ENCODE assay signal across 11 cellular contexts in the genomic region with DNA sequence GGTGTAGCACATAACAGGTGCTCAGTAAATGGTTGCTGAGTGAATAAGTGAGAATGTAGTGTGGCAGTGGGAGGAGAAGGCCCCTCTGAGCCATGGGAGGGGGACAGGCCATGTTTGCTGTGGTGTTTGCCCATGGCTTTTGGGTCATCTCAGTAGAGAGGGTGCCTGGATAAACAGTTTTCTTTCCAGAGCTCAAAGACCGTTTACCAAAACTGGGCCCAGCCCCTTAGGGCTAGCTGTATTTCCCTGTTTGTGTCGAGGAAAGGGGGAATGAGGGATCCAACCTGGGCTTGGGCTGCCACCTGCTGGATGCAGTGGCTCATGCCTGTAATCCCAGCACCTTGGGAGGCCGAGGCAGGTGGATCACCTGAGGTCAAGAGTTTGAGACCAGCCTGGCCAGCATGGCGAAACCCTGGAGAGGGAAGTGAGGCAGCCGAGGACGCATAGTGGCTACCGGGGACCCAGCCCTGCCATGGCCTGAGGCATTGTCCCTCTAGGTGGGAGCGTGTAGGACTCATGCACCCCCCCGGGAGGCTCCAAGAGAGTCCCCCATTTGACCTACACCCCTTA. TPM values are rescaled to one million over a fixed set of nuclear protein-coding genes. Genes with fewer than 3 reads are reported as not detected.
DNase-seq lines count a peak whose midpoint lies in the region; ATAC-seq, FAIRE-seq and TF ChIP-seq lines count a peak whose summit lies in the region.
"Had no signal": no experiment of that assay in that cellular context is flagged by ENCODE, and none has a peak within 500 bp of the region (broad histone marks: within the 10 kb centered on the region; RNA-seq: fewer than 3 reads in every experiment).

No MANE protein-coding gene starts in this region.

- TF ChIP-seq POLR2A in H1 (IDR thresholded peaks at IDR 0.05; ENCODE audit: control extremely low read depth in 1 of 2, low read depth in 2 of 2, low read length in 2 of 2): no peak
- no peak for TF ChIP-seq POLR2A in prostate gland (IDR thresholded peaks at IDR 0.05)
- TF ChIP-seq POLR2A in tibial nerve (IDR thresholded peaks at IDR 0.05): no peak

- peak; percentile 70 to 79 for TF ChIP-seq RAD21 in H1 (IDR thresholded peaks at IDR 0.05 in 1 of 2, conservative IDR thresholded peaks at IDR 0.05 in 1 of 2; ENCODE audit: low read depth in 2 of 2, low read length in 2 of 2)

- H3K36me3 Mint-ChIP-seq in CD4-positive, alpha-beta memory T cell: no peaks in the 10 kb centered on the region

- peaks cover 3% of the 10 kb centered on the region; the same call in 1 of the 2 replicates for H3K23me2 ChIP-seq in H1 (ENCODE audit: low read depth, low read length)

- no peak overlapping the region for H2BK15ac ChIP-seq in H1 (ENCODE audit: low read length)

- H3K79me2 ChIP-seq in H1 (ENCODE audit: control insufficient read depth in 1 of 2, insufficient read depth in 2 of 2, low read length in 2 of 2): no peaks in the 10 kb centered on the region

- H2AFZ ChIP-seq in H1 (ENCODE audit: low read length): no peak overlapping the region

- 70% methylated on average over 9 of the region's 9 CpGs; no CpG with 5 or more reads in 1 of the 2 experiments for WGBS in H1 (ENCODE audit: extremely low coverage in 1 of 2, insufficient coverage in 1 of 2, insufficient read length in 1 of 2, insufficient replicate concordance in 2 of 2, low coverage in 1 of 2, low lambda C conversion rate in 2 of 2, missing lambda C conversion rate in 1 of 2), 2 experiments
- WGBS in prostate gland: 66% methylated on average over 9 of the region's 9 CpGs
- 56 to 74% methylated on average over 9 of the region's 9 CpGs for WGBS in tibial nerve, 2 donors

- no peak overlapping the region for H2BK12ac ChIP-seq in H1 (ENCODE audit: low read depth, low read length)

- no peak overlapping the region for H3K23ac ChIP-seq in H1 (ENCODE audit: insufficient read length)

- no peak overlapping the region for H2AK5ac ChIP-seq in H1 (ENCODE audit: low read depth, low read length)

- peak overlapping the region in 1 of 8 donors; percentile 2 for H3K4me3 Mint-ChIP-seq in CD4-positive, alpha-beta memory T cell

- no peak for TF ChIP-seq EP300 in H1 (IDR thresholded peaks at IDR 0.05; ENCODE audit: borderline replicate concordance in 1 of 2, low read depth in 2 of 2, low read length in 2 of 2)
- TF ChIP-seq EP300 in tibial nerve (IDR thresholded peaks at IDR 0.05): no peak

- H3K4me1 Mint-ChIP-seq in CD4-positive, alpha-beta memory T cell: peaks cover 2 to 7% (median 4%) of the 10 kb centered on the region in 4 donors

- H3K27me3 Mint-ChIP-seq in CD4-positive, alpha-beta memory T cell: peaks cover 4 to 8% of the 10 kb centered on the region in 2 donors

- H2BK20ac ChIP-seq in H1 (ENCODE audit: low read length): no peak overlapping the region

- H3K9me3 ChIP-seq in H1 (ENCODE audit: insufficient read depth in 2 of 2, low read depth in 1 of 2, low read length in 1 of 2) (no peaks in the 10 kb centered on the region; a peak in 1 of 4 replicates), prostate gland (no peaks in the 10 kb centered on the region), tibial nerve (no peaks in the 10 kb centered on the region)
- H3K9me3 ChIP-seq in CD4-positive, alpha-beta memory T cell (ENCODE audit: control insufficient read depth in 1 of 2, low read length in 2 of 2): no peaks in the 10 kb centered on the region

- no peak for ATAC-seq in omental fat pad (ENCODE audit: low FRiP score)

- FAIRE-seq in H1 (lab: Jason Lieb, UNC): no peak
- FAIRE-seq: GM19239 had no signal

- H3K56ac ChIP-seq in H1 (replicated peaks; ENCODE audit: insufficient read length, low read depth, low read length): no peak overlapping the region

- no peak overlapping the region; the same call in 1 of the 2 replicates for H4K8ac ChIP-seq in H1 (ENCODE audit: extremely low read depth, insufficient read depth, low read length)

- peak; percentile 49 for TF ChIP-seq CTCF in GM12873 (IDR thresholded peaks at IDR 0.05; ENCODE audit: insufficient read depth, low read depth, low read length, missing control alignments)
- peak; percentile 65 to 74 (median 67) for TF ChIP-seq CTCF in H1 (IDR thresholded peaks at IDR 0.05; ENCODE audit: control extremely low read depth in 1 of 3, insufficient read depth in 1 of 3, low read depth in 1 of 3, low read length in 3 of 3)
- peak in 3 of 4 experiments; percentile 24 to 62 (median 43) for TF ChIP-seq CTCF in prostate gland (IDR thresholded peaks at IDR 0.05)
- no peak for TF ChIP-seq CTCF in tibial nerve (IDR thresholded peaks at IDR 0.05)
- no peak for TF ChIP-seq CTCF in omental fat pad (IDR thresholded peaks at IDR 0.05)

- H4K20me1 ChIP-seq in H1 (replicated peaks in 1 of 2; ENCODE audit: control insufficient read depth in 1 of 2, insufficient read depth in 2 of 2, low read length in 2 of 2): peaks cover 0 to 3% of the 10 kb centered on the region in 2 experiments

- H3K9me3 Mint-ChIP-seq in CD4-positive, alpha-beta memory T cell: no peaks in the 10 kb centered on the region

- POLR2A ChIA-PET in H1 (lab: Charles Lee; ENCODE audit: partially characterized antibody): interaction anchor here (1.0 to 1.5 kb wide), 7 partner anchors 18 to 46 kb away, joined by 3 to 5 read pairs (median 3); partner anchors contain the start of gene FGF19
- POLR2A ChIA-PET in CD4-positive, alpha-beta memory T cell (lab: Charles Lee; ENCODE audit: partially characterized antibody): no interaction called here

- H3K79me1 ChIP-seq in H1 (ENCODE audit: low read depth, low read length): no peaks in the 10 kb centered on the region

- H3K4me1 ChIP-seq in H1 (replicated peaks in 1 of 4; ENCODE audit: control insufficient read depth in 3 of 4, insufficient read depth in 4 of 4, low read length in 3 of 4) (no peaks in the 10 kb centered on the region; a peak in 1 of 7 replicates), prostate gland (replicated peaks) (no peaks in the 10 kb centered on the region), tibial nerve (peaks cover 0 to 8% (median 3%) of the 10 kb centered on the region in 4 donors)
- peaks cover 7% of the 10 kb centered on the region for H3K4me1 ChIP-seq in CD4-positive, alpha-beta memory T cell (ENCODE audit: insufficient read depth, low read length)

- CTCF ChIA-PET in H1 (lab: Charles Lee; ENCODE audit: partially characterized antibody): interaction anchor here (0.6 to 4.4 kb wide), 39 partner anchors 9 to 878 kb away, joined by 3 to 28 read pairs (median 4); partner anchors contain the start of gene LTO1
- CTCF ChIA-PET in CD4-positive, alpha-beta memory T cell (lab: Charles Lee; ENCODE audit: partially characterized antibody): interaction anchor here (0.8 kb wide), 1 partner anchor 158 kb away, joined by 5 read pairs; no protein-coding TSS in a partner anchor

- H3K4me3 ChIP-seq in H1 (ENCODE audit: extremely low read depth in 1 of 4, insufficient read depth in 2 of 4, low read depth in 3 of 4, low read length in 4 of 4): no peak overlapping the region
- H3K4me3 ChIP-seq in prostate gland: no peak overlapping the region
- no peak overlapping the region for H3K4me3 ChIP-seq in CD4-positive, alpha-beta memory T cell (ENCODE audit: low read length in 2 of 2)
- H3K4me3 ChIP-seq in tibial nerve: no peak overlapping the region

- no peaks in the 10 kb centered on the region for H3K36me3 ChIP-seq in H1 (ENCODE audit: control insufficient read depth in 2 of 4, insufficient read depth in 4 of 4, low read length in 3 of 4)
- no peaks in the 10 kb centered on the region for H3K36me3 ChIP-seq in prostate gland
- H3K36me3 ChIP-seq in CD4-positive, alpha-beta memory T cell (ENCODE audit: insufficient read depth, low read length): no peaks in the 10 kb centered on the region
- no peaks in the 10 kb centered on the region for H3K36me3 ChIP-seq in tibial nerve

- H4K5ac ChIP-seq in H1 (ENCODE audit: insufficient read length, low read depth, low read length): no peak overlapping the region

- no peak overlapping the region for H3K4me2 ChIP-seq in H1 (ENCODE audit: insufficient read depth in 1 of 2, low read depth in 2 of 2, low read length in 2 of 2)

- intact Hi-C loops in prostate gland (cut with DNase I): no loop called here
- intact Hi-C loops in CD4-positive, alpha-beta memory T cell (cut with micrococcal nuclease): no loop called here

- H3K27me3 ChIP-seq in H1 (replicated peaks in 1 of 4; ENCODE audit: control insufficient read depth in 3 of 4, extremely low read depth in 1 of 4, insufficient read depth in 3 of 4, low read length in 3 of 4): peaks cover 0 to 6% (median 3%) of the 10 kb centered on the region in 4 experiments; a peak in 4 of 7 replicates
- no peaks in the 10 kb centered on the region for H3K27me3 ChIP-seq in prostate gland (replicated peaks; ENCODE audit: insufficient read depth)
- H3K27me3 ChIP-seq in CD4-positive, alpha-beta memory T cell (ENCODE audit: insufficient read depth, low read length): no peaks in the 10 kb centered on the region
- peaks cover 0 to 6% of the 10 kb centered on the region in 2 donors for H3K27me3 ChIP-seq in tibial nerve

- H3K9ac ChIP-seq in H1 (replicated peaks in 1 of 4; ENCODE audit: extremely low read depth in 1 of 4, low read depth in 3 of 4, low read length in 3 of 4): no peak overlapping the region

- H3K18ac ChIP-seq in H1 (ENCODE audit: extremely low read depth, low read length): no peak overlapping the region

- H2BK120ac ChIP-seq in H1 (replicated peaks; ENCODE audit: low read depth, low read length): no peak overlapping the region

- no peak overlapping the region for H4K91ac ChIP-seq in H1 (replicated peaks; ENCODE audit: insufficient read length, low read length)

- no peak overlapping the region for H3K4ac ChIP-seq in H1 (replicated peaks; ENCODE audit: insufficient read length, low read depth, low read length)

- DNase-seq in NCI-H226 (peak; percentile 6), H1 (ENCODE audit: low read depth in 1 of 2, low spot score in 2 of 2) (peak in 1 of 2 experiments; percentile 80), prostate gland (ENCODE audit: low spot score) (no peak), tibial nerve (ENCODE audit: low spot score in 2 of 2) (no peak), omental fat pad (ENCODE audit: low spot score) (no peak)
- DNase-seq in CD4-positive, alpha-beta memory T cell: no peak
- DNase-seq: stimulated activated CD4-positive, alpha-beta T cell treated with anti-CD3 and anti-CD28 coated beads, Interleukin-4, amount 100 ng/mL, for 24 hours had no signal

- no peak overlapping the region for H3K27ac Mint-ChIP-seq in CD4-positive, alpha-beta memory T cell

- H3K27ac ChIP-seq in H1 (ENCODE audit: low read depth, low read length) (no peak overlapping the region), prostate gland (no peak overlapping the region), tibial nerve (no peak overlapping the region)
- no peak overlapping the region for H3K27ac ChIP-seq in CD4-positive, alpha-beta memory T cell (ENCODE audit: low read depth, low read length)

- no peak overlapping the region for H3K14ac ChIP-seq in H1 (ENCODE audit: insufficient read length)

- no peak overlapping the region for H2BK5ac ChIP-seq in H1 (ENCODE audit: low read depth, low read length)

RNA-seq across cellular contexts. Expression of gene LTO1, which starts 8.7 kb away (rescaled TPM):
- 21.0 and 21.3 TPM in 2 replicates for total RNA-seq in H1 (2021; fragmentation: NEBNext Ultra II Directional; extraction: Animal tissue kit (Norgen Biotek cat#: 25700))
- polyA plus RNA-seq in H1 (2011; rRNA removed): 15.4 and 25.5 TPM in 2 replicates
- polyA plus RNA-seq in H1 (2011; cell fraction: cytosol; rRNA removed): 23.2 TPM
- 27.7 TPM for polyA plus RNA-seq in H1 (2011; cell fraction: nucleus; rRNA removed)
- polyA plus RNA-seq in H1 (2012, experiment 1 of 2): 14.4 to 21.4 TPM (median 16.7 TPM) in 4 replicates
- polyA plus RNA-seq in H1 (2012, experiment 2 of 2): 8.5 TPM
- 13.6 TPM for polyA plus RNA-seq in H1 (2013, experiment 1 of 2)
- 12.2 TPM for polyA plus RNA-seq in H1 (2013, experiment 2 of 2)
- 7.5 and 11.1 TPM in 2 replicates for polyA minus RNA-seq in H1 (2011; rRNA and poly(A)+ RNA removed)
- polyA minus RNA-seq in H1 (2011; cell fraction: cytosol; rRNA and poly(A)+ RNA removed): 5.7 TPM
- polyA minus RNA-seq in H1 (2011; cell fraction: nucleus; rRNA and poly(A)+ RNA removed): 18.6 TPM
- total RNA-seq in prostate gland (10 to 100 TPM; 14.9 to 39.5 TPM), tibial nerve (10 to 100 TPM; 22.5 to 29.9 (median 23.1) TPM), omental fat pad (10 to 100 TPM in 3 of 4 donors, 1 to 10 TPM in 1; 9.9 to 27.3 (median 20.6) TPM)
- total RNA-seq in CD4-positive, alpha-beta memory T cell: 10 to 100 TPM; 60.2 to 63.0 TPM
- polyA plus RNA-seq in CD4-positive, alpha-beta memory T cell: 10 to 100 TPM; 13.3 to 18.7 TPM

RNA-seq across cellular contexts. Expression of gene FGF19, which starts 20.0 kb away (rescaled TPM):
- 14.8 and 15.4 TPM in 2 replicates for total RNA-seq in H1 (2021; fragmentation: NEBNext Ultra II Directional; extraction: Animal tissue kit (Norgen Biotek cat#: 25700))
- polyA plus RNA-seq in H1 (2011; rRNA removed): 9.6 and 14.8 TPM in 2 replicates
- polyA plus RNA-seq in H1 (2011; cell fraction: cytosol; rRNA removed): 10.8 TPM
- 14.7 TPM for polyA plus RNA-seq in H1 (2011; cell fraction: nucleus; rRNA removed)
- 5.4 to 6.9 TPM (median 5.7 TPM) in 4 replicates for polyA plus RNA-seq in H1 (2012, experiment 1 of 2)
- 9.2 TPM for polyA plus RNA-seq in H1 (2012, experiment 2 of 2)
- 28.8 TPM for polyA plus RNA-seq in H1 (2013, experiment 1 of 2)
- 34.3 TPM for polyA plus RNA-seq in H1 (2013, experiment 2 of 2)
- 4.9 and 9.9 TPM in 2 replicates for polyA minus RNA-seq in H1 (2011; rRNA and poly(A)+ RNA removed)
- polyA minus RNA-seq in H1 (2011; cell fraction: cytosol; rRNA and poly(A)+ RNA removed): 7.6 TPM
- polyA minus RNA-seq in H1 (2011; cell fraction: nucleus; rRNA and poly(A)+ RNA removed): 6.4 TPM
- total RNA-seq in prostate gland (not detected), tibial nerve (not detected), omental fat pad (not detected)
- not detected for total RNA-seq in CD4-positive, alpha-beta memory T cell
- polyA plus RNA-seq in CD4-positive, alpha-beta memory T cell: not detected
- total RNA-seq: T-helper 1 cell treated with Interleukin-12 subunit alpha and Interleukin-12 subunit beta and Interleukin-4 antibody, amounts not matched to agents 30 ng/mL and 1 ng/mL, for 36 hours had no signal
- polyA plus RNA-seq: adipose tissue had no signal

RNA-seq across cellular contexts. Expression of gene CCND1, which starts 42.9 kb away (rescaled TPM):
- total RNA-seq in H1 (2021; fragmentation: NEBNext Ultra II Directional; extraction: Animal tissue kit (Norgen Biotek cat#: 25700)): 170 and 172 TPM in 2 replicates
- polyA plus RNA-seq in H1 (2011; rRNA removed): 64.5 and 156 TPM in 2 replicates
- polyA plus RNA-seq in H1 (2011; cell fraction: cytosol; rRNA removed): 94.6 TPM
- polyA plus RNA-seq in H1 (2011; cell fraction: nucleus; rRNA removed): 177 TPM
- polyA plus RNA-seq in H1 (2012, experiment 1 of 2): 76.2 to 117 TPM (median 80.8 TPM) in 4 replicates
- polyA plus RNA-seq in H1 (2012, experiment 2 of 2): 26.6 TPM
- polyA plus RNA-seq in H1 (2013, experiment 1 of 2): 53.6 TPM
- polyA plus RNA-seq in H1 (2013, experiment 2 of 2): 50.3 TPM
- polyA minus RNA-seq in H1 (2011; rRNA and poly(A)+ RNA removed): 93.0 and 124 TPM in 2 replicates
- polyA minus RNA-seq in H1 (2011; cell fraction: cytosol; rRNA and poly(A)+ RNA removed): 168 TPM
- 217 TPM for polyA minus RNA-seq in H1 (2011; cell fraction: nucleus; rRNA and poly(A)+ RNA removed)
- 100 to 1,000 TPM in 1 of 2 donors, 10 to 100 TPM in 1; 69.2 to 188 TPM for total RNA-seq in prostate gland
- 1 to 10 TPM; 1.6 to 1.7 TPM for total RNA-seq in CD4-positive, alpha-beta memory T cell
- polyA plus RNA-seq in CD4-positive, alpha-beta memory T cell: 1 to 10 TPM in 1 of 2 donors, under 1 TPM in 1; 1.00 to 1.8 TPM
- total RNA-seq in tibial nerve: 100 to 1,000 TPM; 108 to 259 (median 168) TPM
- total RNA-seq in omental fat pad: 100 to 1,000 TPM in 1 of 4 donors, 10 to 100 TPM in 3; 40.3 to 216 (median 58.2) TPM

Comparison
In these comparisons a context has a peak if more than half of its experiments do, and no peak if none do; other contexts are left out.
1. CTCF ChIP-seq: peak in GM12873 (single experiment), H1 (3 of 3) and prostate gland (3 of 4); none in tibial nerve (0 of 5) and omental fat pad (0 of 3).
2. RNA of gene FGF19, which starts 20.0 kb away (total RNA-seq): 14.8 to 15.4 TPM in H1; not detected in prostate gland, not detected in CD4-positive, alpha-beta memory T cell, not detected in tibial nerve and not detected in omental fat pad; every median in the first group is over 10 times any median in the second.
3. RNA of gene CCND1, which starts 42.9 kb away (total RNA-seq): 69.2 to 188 TPM in prostate gland, 108 to 259 TPM in tibial nerve, 170 to 172 TPM in H1 and 40.3 to 216 TPM in omental fat pad; 1.6 to 1.7 TPM in CD4-positive, alpha-beta memory T cell; every median in the first group is over 10 times any median in the second.